9 cellular contexts compared by ENCODE assay signal in the genomic region with DNA sequence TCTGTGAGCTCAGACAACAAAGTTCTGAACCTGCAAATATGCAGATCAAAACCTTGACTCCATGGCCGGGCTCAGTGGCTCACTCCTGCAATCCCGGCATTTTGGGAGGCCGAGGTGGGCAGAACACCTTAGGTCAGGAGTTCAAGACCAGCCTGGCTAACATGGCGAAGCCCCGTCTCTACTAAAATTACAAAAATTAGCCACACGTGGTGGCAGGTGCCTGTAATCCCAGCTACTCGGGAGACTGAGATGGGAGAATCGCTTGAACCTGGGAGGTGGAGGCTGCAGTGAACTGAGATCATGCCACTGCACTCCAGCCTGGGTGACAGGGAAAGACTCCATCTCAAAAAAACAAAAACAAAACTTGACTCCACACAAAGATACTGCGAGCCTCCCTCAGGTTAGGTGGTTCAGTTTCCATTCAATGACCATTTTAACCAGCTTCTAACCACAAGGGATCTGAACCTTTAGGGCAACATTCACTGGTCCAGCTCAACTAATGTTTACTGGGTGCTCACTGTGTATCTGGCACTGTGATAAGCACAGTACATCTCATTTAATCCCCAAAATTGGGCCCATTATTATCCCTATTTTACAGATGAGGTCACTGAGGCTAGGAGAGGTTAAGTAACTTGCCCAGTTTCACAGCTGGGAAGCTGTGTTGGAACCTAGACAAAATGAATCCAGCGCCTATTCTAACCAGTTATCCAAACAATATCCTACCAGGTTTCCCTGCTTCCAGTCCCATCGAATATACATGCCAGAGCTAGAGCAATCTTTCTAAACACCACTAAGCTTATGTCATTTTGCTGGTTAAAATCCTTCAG. TPM values are rescaled to one million over a fixed set of nuclear protein-coding genes. Genes with fewer than 3 reads are reported as not detected.
DNase-seq lines count a peak whose midpoint lies in the region; ATAC-seq and TF ChIP-seq lines count a peak whose summit lies in the region.
"Had no signal": no experiment of that assay in that cellular context is flagged by ENCODE, and none has a peak within 500 bp of the region (broad histone marks: within the 10 kb centered on the region; RNA-seq: fewer than 3 reads in every experiment).

No MANE protein-coding gene starts in this region.

- intact Hi-C loops in lower lobe of right lung (cut with DNase I) = no loop called here

- in situ Hi-C loops in astrocyte of the spinal cord (cut with HindIII; ENCODE audit: low sequenced_read_pairs) = no loop called here

- H3K27ac ChIP-seq in HL-60 (replicated peaks) (peak overlapping the region; percentile 99), lower lobe of right lung (no peak overlapping the region)

- TF ChIP-seq CTCF in HL-60 (IDR thresholded peaks at IDR 0.05; ENCODE audit: insufficient read depth, low read length) = no peak
- no peak for TF ChIP-seq CTCF in astrocyte of the spinal cord (IDR thresholded peaks at IDR 0.05; ENCODE audit: low read depth, low read length)
- no peak for TF ChIP-seq CTCF in lower lobe of right lung (IDR thresholded peaks at IDR 0.05)

- peak overlapping the region; percentile 79 for H3K4me3 ChIP-seq in HL-60 (replicated peaks; ENCODE audit: insufficient read depth, low read length)
- H3K4me3 ChIP-seq in astrocyte of the spinal cord (ENCODE audit: low read depth, low read length) = peak overlapping the region; percentile 98
- H3K4me3 ChIP-seq in lower lobe of right lung = peak overlapping the region; percentile 78

- H3K9me3 ChIP-seq in lower lobe of right lung = no peaks in the 10 kb centered on the region

- peaks cover 23% of the 10 kb centered on the region for H3K4me1 ChIP-seq in lower lobe of right lung

- H3K27me3 ChIP-seq in HL-60 (ENCODE audit: insufficient read depth, poor library complexity, severe bottlenecking) (no peaks in the 10 kb centered on the region), lower lobe of right lung (ENCODE audit: low read depth) (no peaks in the 10 kb centered on the region)

- peaks cover 46% of the 10 kb centered on the region for H3K36me3 ChIP-seq in lower lobe of right lung

- DNase-seq in AG08396 (ENCODE audit: low spot score) = peak; percentile 17
- no peak for DNase-seq in HL-60 (ENCODE audit: low read depth in 1 of 2, low spot score in 1 of 2)
- DNase-seq in astrocyte of the spinal cord (ENCODE audit: low read depth, low spot score) = no peak
- DNase-seq in lower lobe of right lung = no peak
- DNase-seq: stimulated activated CD4-positive, alpha-beta T cell treated with anti-CD3 and anti-CD28 coated beads, Interleukin-4, amount 100 ng/mL, for 4 hours had no signal

- ATAC-seq in lower lobe of right lung = no peak
- ATAC-seq in HG03135 (IDR thresholded peaks at IDR 0.05; ENCODE audit: unreplicated experiment) = no peak
- no peak for ATAC-seq in HG03039 (IDR thresholded peaks at IDR 0.05; ENCODE audit: unreplicated experiment)
- ATAC-seq in GM18870 (IDR thresholded peaks at IDR 0.05; ENCODE audit: unreplicated experiment) = no peak
- ATAC-seq in HG02678 (IDR thresholded peaks at IDR 0.05; ENCODE audit: unreplicated experiment) = no peak

RNA-seq across cellular contexts. Expression of a gene that starts 1.8 kb away (rescaled TPM):
- total RNA-seq in lower lobe of right lung = 78.8 TPM

RNA-seq across cellular contexts. Expression of a gene that starts 39.9 kb away (rescaled TPM):
- total RNA-seq in lower lobe of right lung = 8.8 TPM
